26 cellular contexts compared by ENCODE assay signal in the genomic region with DNA sequence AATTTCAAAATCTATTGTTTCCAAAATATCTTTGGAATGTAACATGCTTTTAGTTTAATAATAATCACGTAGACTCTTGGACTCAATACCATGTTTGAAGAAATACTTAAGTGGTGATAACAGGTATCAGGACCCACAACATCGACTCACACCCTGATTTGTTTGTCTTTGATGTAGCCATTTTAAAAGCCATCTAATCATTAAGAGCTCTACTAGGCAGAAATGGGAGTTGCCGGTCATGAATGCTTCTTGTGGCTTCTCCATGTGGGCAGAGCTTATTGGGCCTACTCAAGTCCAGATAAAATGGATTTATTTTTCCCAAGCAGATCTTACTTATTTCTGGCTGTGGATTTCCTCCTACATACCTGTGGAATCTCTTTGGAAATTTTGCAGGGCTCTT.
"Had no signal": no experiment of that assay in that cellular context is flagged by ENCODE, and none has a peak within 500 bp of the region (broad histone marks: within the 10 kb centered on the region; RNA-seq: fewer than 3 reads in every experiment).

No MANE protein-coding gene starts in this region.

- H2AFZ ChIP-seq: parathyroid adenoma had no signal

- DNase-seq: naive thymus-derived CD8-positive, alpha-beta T cell; nephron progenitor cell; occipital lobe; ovary; posterior cingulate gyrus; psoas muscle; right cardiac atrium; right lobe of liver; sigmoid colon; small intestine; stimulated activated CD4-positive, alpha-beta T cell treated with anti-CD3 and anti-CD28 coated beads, Interleukin-15, amount 100 ng/mL, for 24 hours; stimulated activated CD4-positive, alpha-beta T cell treated with anti-CD3 and anti-CD28 coated beads, Interleukin-2, amount 100 ng/mL, for 24 hours; stimulated activated CD4-positive, alpha-beta T cell treated with anti-CD3 and anti-CD28 coated beads, Interleukin-2, amount 100 ng/mL, for 48 hours; stimulated activated CD4-positive, alpha-beta T cell treated with anti-CD3 and anti-CD28 coated beads, Interleukin-4, amount 100 ng/mL, for 24 hours; stimulated activated naive B cell treated with anti-CD40 and anti-IgM and Interleukin-4, amounts not matched to agents 10 μg/mL and 1 μg/mL and 100 μg/mL, for 72 hours; stimulated activated naive CD4-positive, alpha-beta T cell treated with Interleukin-2 at 50 U/mL for 16 hours; substantia nigra; testis; tibial artery; transverse colon; upper lobe of right lung; uterus had no signal

- ATAC-seq: naive thymus-derived CD8-positive, alpha-beta T cell; natural killer cell treated with Interleukin-12 subunit alpha and Interleukin-12 subunit beta and Interleukin-15 and Interleukin-18, amount 100 ng/mL, for 72 hours; psoas muscle; right cardiac atrium; right lobe of liver; stimulated activated effector memory CD8-positive, alpha-beta T cell treated with anti-CD3 and anti-CD28 coated beads, Interleukin-12 subunit alpha, Interleukin-12 subunit beta, amount 100 ng/mL, for 72 hours; stimulated activated naive B cell treated with anti-CD40 and anti-IgM and Interleukin-4, amounts not matched to agents 10 μg/mL and 1 μg/mL and 100 μg/mL, for 72 hours; upper lobe of right lung had no signal

- H3K4me1 ChIP-seq: parathyroid adenoma, psoas muscle, right lobe of liver, sigmoid colon, suprapubic skin, testis, transverse colon, upper lobe of right lung, uterus had no signal

- H3K4me3 ChIP-seq: ovary, psoas muscle, right lobe of liver, sigmoid colon, suprapubic skin, testis, tibial artery, transverse colon, upper lobe of right lung, uterus had no signal

- H3K27me3 ChIP-seq: ovary, right lobe of liver, sigmoid colon, suprapubic skin, testis, tibial artery, transverse colon, upper lobe of right lung, uterus had no signal

- H3K9me3 ChIP-seq: ovary, psoas muscle, right lobe of liver, sigmoid colon, suprapubic skin, testis, tibial artery, transverse colon, upper lobe of right lung, uterus had no signal

- H3K36me3 ChIP-seq: ovary, right lobe of liver, sigmoid colon, suprapubic skin, tibial artery, transverse colon, upper lobe of right lung, uterus had no signal

- H3K9ac ChIP-seq: parathyroid adenoma had no signal

- H3K27ac ChIP-seq: ovary, parathyroid adenoma, psoas muscle, right lobe of liver, sigmoid colon, suprapubic skin, testis, tibial artery, transverse colon, upper lobe of right lung, uterus had no signal
